Comparison of ENCODE assay signal across 9 cellular contexts in the genomic region with DNA sequence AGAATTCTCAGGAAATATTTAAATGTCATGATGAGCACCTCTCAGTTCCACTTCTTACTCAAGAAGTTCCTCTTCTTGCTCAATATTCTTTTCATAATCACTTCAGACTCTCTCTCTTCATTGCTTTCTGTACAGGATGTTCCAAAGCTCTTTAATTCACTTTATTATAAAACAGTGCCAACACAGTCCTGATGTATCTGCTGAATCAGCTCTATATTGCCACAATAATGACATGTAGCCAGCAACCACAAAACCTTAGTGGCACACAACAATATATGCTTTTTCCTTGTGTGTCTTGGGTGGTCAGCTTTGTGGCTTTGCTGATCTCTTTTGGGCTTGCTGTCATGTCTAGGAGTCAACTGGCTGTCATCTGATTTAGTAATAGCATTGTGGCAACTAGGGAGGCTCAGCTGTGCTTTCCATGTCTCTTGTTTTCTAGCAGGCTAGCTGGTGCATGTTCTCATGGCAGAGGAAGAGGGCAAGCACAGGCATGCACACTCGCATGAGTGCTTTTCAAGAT. TPM values are rescaled to one million over a fixed set of nuclear protein-coding genes. Genes with fewer than 3 reads are reported as not detected.
DNase-seq lines count a peak whose midpoint lies in the region; ATAC-seq lines count a peak whose summit lies in the region.
"Had no signal": no experiment of that assay in that cellular context is flagged by ENCODE, and none has a peak within 500 bp of the region (broad histone marks: within the 10 kb centered on the region; RNA-seq: fewer than 3 reads in every experiment).

No MANE protein-coding gene starts in this region.

- in situ Hi-C loops in ACHN (cut with HindIII; ENCODE audit: low pct_ligation_motif_present, low pct_unique_long_range_greater_than_20kb, low sequenced_read_pairs), result loop anchor here (25.0 kb wide), 1 partner anchor 154 kb away; no protein-coding TSS in a partner anchor

- ATAC-seq in GM19043 (IDR thresholded peaks at IDR 0.05; ENCODE audit: low read depth, unreplicated experiment) (peak; percentile 54), HG03095 (IDR thresholded peaks at IDR 0.05; ENCODE audit: unreplicated experiment) (peak; percentile 57)

- DNase-seq in SKM-1 treated with dmso at 0.1 percent for 144 hours (lab: John Stamatoyannopoulos, UW; ENCODE audit: unreplicated experiment) (peak; percentile 56), renal cortical epithelial cell (ENCODE audit: low read depth) (peak; percentile 63), COLO668 (lab: John Stamatoyannopoulos, UW; ENCODE audit: unreplicated experiment) (no peak), ACHN (no peak), NCI-H1436 (lab: John Stamatoyannopoulos, UW) (no peak), NCI-H1048 (lab: John Stamatoyannopoulos, UW) (no peak)
- DNase-seq: activated CD8-positive, alpha-beta memory T cell treated with anti-CD3 and anti-CD28 coated beads, Interleukin-2, amount 50 U/mL, for 4 hours had no signal

RNA-seq across cellular contexts. Expression of a gene that starts 52.8 kb away (rescaled TPM):
- 11.0 and 12.9 TPM in 2 replicates for total RNA-seq in renal cortical epithelial cell

Comparison
In these comparisons a context has a peak if more than half of its experiments do, and no peak if none do; other contexts are left out.
1. DNase-seq: peak in SKM-1 treated with dmso at 0.1 percent for 144 hours (single experiment) and renal cortical epithelial cell (single experiment); none in COLO668 (single experiment), ACHN (single experiment), NCI-H1436 (single experiment) and NCI-H1048 (single experiment).